In the genomic region with DNA sequence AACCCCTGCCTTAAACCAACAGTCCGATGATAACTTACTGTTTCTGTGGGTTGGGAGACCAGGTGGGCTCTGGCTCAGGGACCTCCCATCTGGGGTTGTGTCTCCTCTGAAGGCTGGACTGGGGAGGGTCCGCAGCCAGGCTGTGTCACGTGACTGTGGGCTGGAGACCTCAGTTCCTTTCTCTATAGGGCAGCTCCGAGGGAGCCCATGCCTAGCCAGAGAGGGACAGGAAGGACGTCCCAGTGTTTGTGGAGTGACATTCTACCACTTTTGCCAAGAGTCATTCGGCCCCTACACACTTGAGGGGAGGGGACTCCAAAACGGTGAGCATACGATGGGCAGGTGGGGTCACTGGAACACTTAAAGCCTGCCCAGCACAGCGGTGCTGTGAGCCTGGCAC, we compare ENCODE assay signal across 22 cellular contexts. TPM values are rescaled to one million over a fixed set of nuclear protein-coding genes. Genes with fewer than 3 reads are reported as not detected.
DNase-seq lines count a peak whose midpoint lies in the region; ATAC-seq and TF ChIP-seq lines count a peak whose summit lies in the region.
"Had no signal": no experiment of that assay in that cellular context is flagged by ENCODE, and none has a peak within 500 bp of the region (broad histone marks: within the 10 kb centered on the region; RNA-seq: fewer than 3 reads in every experiment).

No MANE protein-coding gene starts in this region.

- H3K27me3 ChIP-seq in RWPE2 (ENCODE audit: insufficient read depth, poor library complexity, severe bottlenecking): no peaks in the 10 kb centered on the region
- H3K27me3 ChIP-seq: gastrocnemius medialis, suprapubic skin had no signal

- TF ChIP-seq CTCF in 22Rv1 (IDR thresholded peaks at IDR 0.05) (no peak), RWPE2 (IDR thresholded peaks at IDR 0.05; ENCODE audit: poor library complexity, severe bottlenecking) (no peak), nephron (IDR thresholded peaks at IDR 0.05; ENCODE audit: unreplicated experiment in 3 of 3) (no peak)

- DNase-seq in RWPE2 (ENCODE audit: low spot score) (peak; percentile 49), ecto neural progenitor cell (ENCODE audit: low spot score) (no peak), G401 (ENCODE audit: low spot score) (no peak)
- no peak for DNase-seq in stimulated activated CD4-positive, alpha-beta T cell treated with anti-CD3 and anti-CD28 coated beads, Interleukin-2, amount 100 ng/mL, for 24 hours
- DNase-seq: activated CD4-positive, alpha-beta memory T cell treated with anti-CD3 and anti-CD28 coated beads for 36 hours; activated gamma-delta T cell treated with Interleukin-2 at 50 U/mL for 16 hours; activated T-cell treated with anti-CD3 and anti-CD28 coated beads for 4 hours; amygdala; CD4-positive, CD25-positive, alpha-beta regulatory T cell; DMS153; erythroblast; gastrocnemius medialis; GOT3; SHP77 treated with DMSO at 0.1 percent for 48 hours; stimulated activated CD4-positive, alpha-beta T cell treated with anti-CD3 and anti-CD28 coated beads, Interleukin-12 subunit alpha, Interleukin-12 subunit beta, amount 100 ng/mL, for 4 hours; WERI-Rb-1 had no signal

- peaks cover 19% of the 10 kb centered on the region for H3K36me3 ChIP-seq in RWPE2 (ENCODE audit: low read depth)
- H3K36me3 ChIP-seq: gastrocnemius medialis, suprapubic skin had no signal

- peaks cover 31% of the 10 kb centered on the region for H3K4me1 Mint-ChIP-seq in nephron

- peak overlapping the region in 2 of 3 experiments; percentile 43 to 57 for H3K27ac Mint-ChIP-seq in nephron
- H3K27ac Mint-ChIP-seq: activated CD4-positive, alpha-beta memory T cell treated with anti-CD3 and anti-CD28 coated beads for 36 hours had no signal

- H3K27me3 Mint-ChIP-seq in nephron (ENCODE audit: low read depth): no peaks in the 10 kb centered on the region
- H3K27me3 Mint-ChIP-seq: activated CD4-positive, alpha-beta memory T cell treated with anti-CD3 and anti-CD28 coated beads for 36 hours; CD4-positive, CD25-positive, alpha-beta regulatory T cell; naive thymus-derived CD8-positive, alpha-beta T cell had no signal

- peaks cover 34% of the 10 kb centered on the region for H3K36me3 Mint-ChIP-seq in nephron (ENCODE audit: low read depth)
- H3K36me3 Mint-ChIP-seq: activated CD4-positive, alpha-beta memory T cell treated with anti-CD3 and anti-CD28 coated beads for 36 hours had no signal

- ATAC-seq in RWPE2 (ENCODE audit: low read depth): no peak
- ATAC-seq: gastrocnemius medialis; GM12878; naive thymus-derived CD8-positive, alpha-beta T cell had no signal

- H3K27ac ChIP-seq in 22Rv1: 0 out of 2 replicates have a peak overlapping the region, but pooled peaks have one; percentile 3
- no peak overlapping the region for H3K27ac ChIP-seq in RWPE2 (ENCODE audit: poor library complexity, severe bottlenecking)
- H3K27ac ChIP-seq: gastrocnemius medialis, suprapubic skin, WERI-Rb-1 had no signal

- peak overlapping the region; percentile 67 to 82 (median 69) for H3K4me3 Mint-ChIP-seq in nephron
- H3K4me3 Mint-ChIP-seq: activated CD4-positive, alpha-beta memory T cell treated with anti-CD3 and anti-CD28 coated beads for 36 hours had no signal

- no peaks in the 10 kb centered on the region for H3K4me1 ChIP-seq in RWPE2 (ENCODE audit: insufficient read depth, poor library complexity, severe bottlenecking)

- H3K4me3 ChIP-seq in RWPE2 (ENCODE audit: severe bottlenecking): no peak overlapping the region
- H3K4me3 ChIP-seq: gastrocnemius medialis, GM12878, suprapubic skin had no signal

- no peaks in the 10 kb centered on the region for H3K9me3 ChIP-seq in RWPE2 (ENCODE audit: severe bottlenecking)
- H3K9me3 ChIP-seq: gastrocnemius medialis, suprapubic skin had no signal

- in situ Hi-C loops in G401 (cut with HindIII; ENCODE audit: low sequenced_read_pairs): no loop called here

- H3K9me3 Mint-ChIP-seq in nephron: no peaks in the 10 kb centered on the region
- H3K9me3 Mint-ChIP-seq: activated CD4-positive, alpha-beta memory T cell treated with anti-CD3 and anti-CD28 coated beads for 36 hours; CD4-positive, CD25-positive, alpha-beta regulatory T cell; naive thymus-derived CD8-positive, alpha-beta T cell had no signal

RNA-seq across cellular contexts. Expression of a gene that starts 4.5 kb away (rescaled TPM):
- total RNA-seq in G401 (2014; rRNA removed; shearing (Covaris generic)): 27.1 and 34.1 TPM in 2 replicates

RNA-seq across cellular contexts. Expression of a gene that starts 21.2 kb away (rescaled TPM):
- total RNA-seq in G401 (2014; rRNA removed; shearing (Covaris generic)): not detected in 2 replicates
- total RNA-seq: HT1080 had no signal

RNA-seq across cellular contexts. Expression of a gene that starts 35.8 kb away (rescaled TPM):
- total RNA-seq in G401 (2014; rRNA removed; shearing (Covaris generic)): 4.5 and 7.4 TPM in 2 replicates

RNA-seq across cellular contexts. Expression of a gene that starts 36.0 kb away (rescaled TPM):
- total RNA-seq in G401 (2014; rRNA removed; shearing (Covaris generic)): 245 and 376 TPM in 2 replicates
